ENCODE assay signal across 8 cellular contexts in the genomic region with DNA sequence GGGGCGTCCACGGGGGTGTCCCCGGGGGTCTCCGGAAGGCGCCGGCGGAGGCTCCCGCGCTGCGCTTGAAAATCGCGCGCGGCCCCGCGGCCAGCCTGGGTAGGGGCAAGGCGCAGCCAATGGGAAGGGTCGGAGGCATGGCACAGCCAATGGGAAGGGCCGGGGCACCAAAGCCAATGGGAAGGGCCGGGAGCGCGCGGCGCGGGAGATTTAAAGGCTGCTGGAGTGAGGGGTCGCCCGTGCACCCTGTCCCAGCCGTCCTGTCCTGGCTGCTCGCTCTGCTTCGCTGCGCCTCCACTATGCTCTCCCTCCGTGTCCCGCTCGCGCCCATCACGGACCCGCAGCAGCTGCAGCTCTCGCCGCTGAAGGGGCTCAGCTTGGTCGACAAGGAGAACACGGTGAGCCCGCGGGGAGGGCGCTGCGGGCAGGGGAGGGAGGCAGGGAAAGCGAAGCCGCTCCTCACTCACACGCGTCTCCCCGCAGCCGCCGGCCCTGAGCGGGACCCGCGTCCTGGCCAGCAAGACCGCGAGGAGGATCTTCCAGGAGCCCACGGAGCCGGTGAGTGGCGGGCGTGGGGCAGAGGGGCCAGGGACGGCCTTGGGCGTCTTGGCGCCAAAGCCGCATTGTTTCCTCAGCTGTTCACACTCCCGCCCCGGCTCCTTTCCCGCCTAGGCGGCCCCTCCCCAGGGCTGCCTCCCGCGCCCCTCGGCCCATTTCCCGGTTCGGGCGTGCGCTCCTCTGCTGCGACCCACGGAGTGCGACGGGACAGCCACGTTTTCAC. TPM values are rescaled to one million over a fixed set of nuclear protein-coding genes. Genes with fewer than 3 reads are reported as not detected.
A peak's percentile ranks its signal among the peaks of the same experiment; 100 is the strongest.
DNase-seq lines count a peak whose midpoint lies in the region; ATAC-seq and TF ChIP-seq lines count a peak whose summit lies in the region.

A gene (plus strand): TSS at position 240 of the 781 bp plus-strand sequence. CDS start 60 bp downstream, at position 300.

- ATAC-seq in GM19023 (IDR thresholded peaks at IDR 0.05; ENCODE audit: unreplicated experiment) (peak; percentile 65), HG03196 (IDR thresholded peaks at IDR 0.05; ENCODE audit: unreplicated experiment) (peak; percentile 60)

- no peak for TF ChIP-seq CTCF in AG09319 (IDR thresholded peaks at IDR 0.05; ENCODE audit: low read depth, low read length)
- TF ChIP-seq CTCF in WI38 (IDR thresholded peaks at IDR 0.05; ENCODE audit: low read depth, low read length): no peak
- no peak for TF ChIP-seq CTCF in cardiac fibroblast (IDR thresholded peaks at IDR 0.05; ENCODE audit: low read depth, low read length)
- TF ChIP-seq CTCF in spleen (IDR thresholded peaks at IDR 0.05 in 8 of 11, conservative IDR thresholded peaks at IDR 0.05 in 3 of 11): peak in 2 of 11 experiments; percentile 37 to 63

- H3K4me3 ChIP-seq in WI38 (ENCODE audit: low read depth, low read length) (peak within 1 kb of the TSS; percentile 82), cardiac fibroblast (replicated peaks in 1 of 2; ENCODE audit: low read depth in 2 of 2, low read length in 2 of 2) (peak within 1 kb of the TSS; percentile 74 to 75), spleen (peak within 1 kb of the TSS; percentile 30 to 79 (median 62))

- DNase-seq in AG09319 (ENCODE audit: extremely low read depth, low read depth): peak; percentile 65
- DNase-seq in NCI-H226: peak; percentile 88
- DNase-seq in cardiac fibroblast (ENCODE audit: low read depth in 2 of 2): peak; percentile 90 to 93
- peak; percentile 89 for DNase-seq in inferior parietal cortex (ENCODE audit: extremely low spot score)
- DNase-seq in spleen: peak; percentile 94

- no peaks in the 10 kb centered on the region for H3K9me3 ChIP-seq in spleen

- no peak for TF ChIP-seq POLR2A in spleen (IDR thresholded peaks at IDR 0.05)

- H3K27me3 ChIP-seq in spleen (replicated peaks in 1 of 7): peaks cover 3 to 31% (median 23%) of the 10 kb centered on the region in 7 donors

- intact Hi-C loops in spleen (cut with DNase I; ENCODE audit: low total_unique reads): loop anchor here (10.0 kb wide), 1 partner anchor 282 kb away; no protein-coding TSS in a partner anchor

- peak within 1 kb of the TSS in 5 of 8 donors; percentile 36 to 89 (median 43) for H3K27ac ChIP-seq in spleen

- 0 to 1% (median 0%) methylated on average over 21 to 81 of the region's 81 CpGs for WGBS in spleen, 5 donors

- H3K36me3 ChIP-seq in spleen: peaks cover 0 to 11% (median 0%) of the 10 kb centered on the region in 6 donors

- H3K4me1 ChIP-seq in spleen: peaks cover 34 to 95% (median 60%) of the 10 kb centered on the region in 6 donors

RNA-seq across cellular contexts. Expression of the gene that starts here (rescaled TPM):
- 10 to 100 TPM in 5 of 7 donors, 1 to 10 TPM in 2; 6.3 to 39.2 (median 14.3) TPM for total RNA-seq in spleen
- 10 to 100 TPM in 2 of 3 donors, 1 to 10 TPM in 1; 2.3 to 15.6 (median 12.4) TPM for polyA plus RNA-seq in spleen

Comparison
In these comparisons a context has a peak if more than half of its experiments do, and no peak if none do; other contexts are left out.
1. Peak in every context shown above with its lines: DNase-seq, ATAC-seq, H3K4me3 ChIP-seq and H3K27ac ChIP-seq.